In genomic region chr19:51882518-51882917, GRCh38 we compare ENCODE assay signal across 2 cellular contexts.
A peak's percentile ranks its signal among the peaks of the same experiment; 100 is the strongest.
TF ChIP-seq lines count a peak whose summit lies in the region.

No MANE protein-coding gene starts in this region.

TF ChIP-seq in WTC11, 78 proteins besides CTCF, POLR2A, EP300 and RAD21:
- TF ChIP-seq ZNF281 (CRISPR knock-in tag; IDR thresholded peaks at IDR 0.05) (no peak), ZNF121 (CRISPR knock-in tag; IDR thresholded peaks at IDR 0.05) (peak; percentile 72; the same call in 1 of the 2 replicates), ZNF416 (CRISPR knock-in tag; IDR thresholded peaks at IDR 0.05) (no peak)

TF ChIP-seq in K562, 482 proteins besides CTCF, POLR2A, EP300 and RAD21:
- TF ChIP-seq, protein P1, sequence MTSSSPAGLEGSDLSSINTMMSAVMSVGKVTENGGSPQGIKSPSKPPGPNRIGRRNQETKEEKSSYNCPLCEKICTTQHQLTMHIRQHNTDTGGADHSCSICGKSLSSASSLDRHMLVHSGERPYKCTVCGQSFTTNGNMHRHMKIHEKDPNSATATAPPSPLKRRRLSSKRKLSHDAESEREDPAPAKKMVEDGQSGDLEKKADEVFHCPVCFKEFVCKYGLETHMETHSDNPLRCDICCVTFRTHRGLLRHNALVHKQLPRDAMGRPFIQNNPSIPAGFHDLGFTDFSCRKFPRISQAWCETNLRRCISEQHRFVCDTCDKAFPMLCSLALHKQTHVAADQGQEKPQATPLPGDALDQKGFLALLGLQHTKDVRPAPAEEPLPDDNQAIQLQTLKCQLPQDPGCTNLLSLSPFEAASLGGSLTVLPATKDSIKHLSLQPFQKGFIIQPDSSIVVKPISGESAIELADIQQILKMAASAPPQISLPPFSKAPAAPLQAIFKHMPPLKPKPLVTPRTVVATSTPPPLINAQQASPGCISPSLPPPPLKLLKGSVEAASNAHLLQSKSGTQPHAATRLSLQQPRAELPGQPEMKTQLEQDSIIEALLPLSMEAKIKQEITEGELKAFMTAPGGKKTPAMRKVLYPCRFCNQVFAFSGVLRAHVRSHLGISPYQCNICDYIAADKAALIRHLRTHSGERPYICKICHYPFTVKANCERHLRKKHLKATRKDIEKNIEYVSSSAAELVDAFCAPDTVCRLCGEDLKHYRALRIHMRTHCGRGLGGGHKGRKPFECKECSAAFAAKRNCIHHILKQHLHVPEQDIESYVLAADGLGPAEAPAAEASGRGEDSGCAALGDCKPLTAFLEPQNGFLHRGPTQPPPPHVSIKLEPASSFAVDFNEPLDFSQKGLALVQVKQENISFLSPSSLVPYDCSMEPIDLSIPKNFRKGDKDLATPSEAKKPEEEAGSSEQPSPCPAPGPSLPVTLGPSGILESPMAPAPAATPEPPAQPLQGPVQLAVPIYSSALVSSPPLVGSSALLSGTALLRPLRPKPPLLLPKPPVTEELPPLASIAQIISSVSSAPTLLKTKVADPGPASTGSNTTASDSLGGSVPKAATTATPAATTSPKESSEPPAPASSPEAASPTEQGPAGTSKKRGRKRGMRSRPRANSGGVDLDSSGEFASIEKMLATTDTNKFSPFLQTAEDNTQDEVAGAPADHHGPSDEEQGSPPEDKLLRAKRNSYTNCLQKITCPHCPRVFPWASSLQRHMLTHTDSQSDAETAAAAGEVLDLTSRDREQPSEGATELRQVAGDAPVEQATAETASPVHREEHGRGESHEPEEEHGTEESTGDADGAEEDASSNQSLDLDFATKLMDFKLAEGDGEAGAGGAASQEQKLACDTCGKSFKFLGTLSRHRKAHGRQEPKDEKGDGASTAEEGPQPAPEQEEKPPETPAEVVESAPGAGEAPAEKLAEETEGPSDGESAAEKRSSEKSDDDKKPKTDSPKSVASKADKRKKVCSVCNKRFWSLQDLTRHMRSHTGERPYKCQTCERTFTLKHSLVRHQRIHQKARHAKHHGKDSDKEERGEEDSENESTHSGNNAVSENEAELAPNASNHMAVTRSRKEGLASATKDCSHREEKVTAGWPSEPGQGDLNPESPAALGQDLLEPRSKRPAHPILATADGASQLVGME (CRISPR knock-in tag; IDR thresholded peaks at IDR 0.05), result no peak
- TF ChIP-seq MYNN (IDR thresholded peaks at IDR 0.05), result no peak
- no peak for TF ChIP-seq MYNN (CRISPR knock-in tag; IDR thresholded peaks at IDR 0.05)
- no peak for TF ChIP-seq KLF10 (CRISPR knock-in tag; IDR thresholded peaks at IDR 0.05)
- peak; percentile 61 for TF ChIP-seq ZNF121 (CRISPR knock-in tag; conservative IDR thresholded peaks at IDR 0.05)
- TF ChIP-seq BCL6 (CRISPR knock-in tag; IDR thresholded peaks at IDR 0.05), result no peak
